Comparison of ENCODE assay signal across 1 cellular context in the genomic region with DNA sequence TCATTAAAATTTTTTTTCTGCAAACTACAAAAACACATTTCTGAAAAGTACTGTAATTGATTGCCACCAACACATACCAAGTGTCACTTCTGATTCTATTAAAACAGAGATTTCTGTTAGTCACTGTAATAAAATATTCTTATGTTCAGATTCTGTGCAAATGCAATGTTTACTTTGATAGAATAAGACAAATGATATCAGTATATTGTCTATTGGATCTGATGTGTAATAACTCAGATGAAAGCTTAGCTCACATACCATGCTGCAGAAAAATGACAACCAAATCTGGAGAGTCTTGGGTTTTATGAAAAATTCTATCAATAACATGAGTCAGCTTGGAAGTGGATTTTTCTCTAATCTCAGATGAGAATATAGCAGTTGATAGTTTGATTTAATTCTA.
A peak's percentile ranks its signal among the peaks of the same experiment; 100 is the strongest.
TF ChIP-seq lines count a peak whose summit lies in the region.

No MANE protein-coding gene starts in this region.

TF ChIP-seq in SK-N-SH, 30 proteins besides CTCF, POLR2A, EP300 and RAD21 (continued from another document):
- TF ChIP-seq, protein P1, sequence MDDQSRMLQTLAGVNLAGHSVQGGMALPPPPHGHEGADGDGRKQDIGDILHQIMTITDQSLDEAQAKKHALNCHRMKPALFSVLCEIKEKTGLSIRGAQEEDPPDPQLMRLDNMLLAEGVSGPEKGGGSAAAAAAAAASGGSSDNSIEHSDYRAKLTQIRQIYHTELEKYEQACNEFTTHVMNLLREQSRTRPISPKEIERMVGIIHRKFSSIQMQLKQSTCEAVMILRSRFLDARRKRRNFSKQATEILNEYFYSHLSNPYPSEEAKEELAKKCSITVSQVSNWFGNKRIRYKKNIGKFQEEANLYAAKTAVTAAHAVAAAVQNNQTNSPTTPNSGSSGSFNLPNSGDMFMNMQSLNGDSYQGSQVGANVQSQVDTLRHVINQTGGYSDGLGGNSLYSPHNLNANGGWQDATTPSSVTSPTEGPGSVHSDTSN (IDR thresholded peaks at IDR 0.05) = peak; percentile 92
- no peak for TF ChIP-seq SMC3 (IDR thresholded peaks at IDR 0.05; ENCODE audit: low read depth, low read length)
- TF ChIP-seq SIN3A (IDR thresholded peaks at IDR 0.05; ENCODE audit: borderline replicate concordance, low read depth, low read length) = no peak
- no peak for TF ChIP-seq GATA2 (CRISPR knock-in tag; IDR thresholded peaks at IDR 0.05)
- TF ChIP-seq YY1 (IDR thresholded peaks at IDR 0.05; ENCODE audit: low read depth) = no peak
- TF ChIP-seq ELF1 (IDR thresholded peaks at IDR 0.05) = no peak
- no peak for TF ChIP-seq RXRA (IDR thresholded peaks at IDR 0.05; ENCODE audit: borderline replicate concordance, low read depth)
- no peak for TF ChIP-seq TAF1 (IDR thresholded peaks at IDR 0.05; ENCODE audit: borderline replicate concordance, low read depth, low read length)
